Comparison of ENCODE assay signal across 17 cellular contexts in the genomic region with DNA sequence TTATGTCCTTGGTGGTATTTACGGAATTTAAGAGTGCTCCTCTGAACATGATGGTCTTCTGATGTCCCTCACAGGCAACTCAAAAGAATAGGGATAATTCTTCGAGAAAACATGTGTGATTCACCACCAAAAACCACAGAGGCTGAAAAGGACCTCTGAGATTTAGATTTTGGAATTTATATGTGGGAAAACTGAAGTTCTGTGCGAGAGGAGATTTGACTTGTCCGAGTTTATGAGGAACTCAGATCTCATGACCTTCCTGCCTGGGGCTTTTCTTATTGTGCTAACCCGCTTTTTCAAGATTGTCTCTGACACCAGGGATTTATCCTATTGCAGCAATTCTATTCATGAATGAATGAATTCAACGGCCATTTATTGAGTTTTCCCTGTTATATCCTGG.
"Had no signal": no experiment of that assay in that cellular context is flagged by ENCODE, and none has a peak within 500 bp of the region (broad histone marks: within the 10 kb centered on the region; RNA-seq: fewer than 3 reads in every experiment).

No MANE protein-coding gene starts in this region.

- H3K9me3 ChIP-seq: neutrophil, pancreas, psoas muscle, right atrium auricular region, tibial artery had no signal

- H3K27ac ChIP-seq: neutrophil, pancreas, psoas muscle, right atrium auricular region, tibial artery had no signal

- H3K4me3 ChIP-seq: pancreas, psoas muscle, right atrium auricular region, tibial artery had no signal

- H3K27me3 ChIP-seq: neutrophil, pancreas, right atrium auricular region had no signal

- DNase-seq: activated CD8-positive, alpha-beta memory T cell treated with anti-CD3 and anti-CD28 coated beads, Interleukin-2, amount 50 U/mL, for 4 hours; activated naive CD4-positive, alpha-beta T cell treated with anti-CD3 and anti-CD28 coated beads for 36 hours; activated T-cell treated with anti-CD3 and anti-CD28 coated beads, Interleukin-2, amount 50 U/mL, for 4 hours; central memory CD4-positive, alpha-beta T cell; effector memory CD8-positive, alpha-beta T cell; left ventricle myocardium superior; mammary epithelial cell; midbrain; pancreas; psoas muscle; stimulated activated CD4-positive, alpha-beta T cell treated with anti-CD3 and anti-CD28 coated beads, Interleukin-12 subunit alpha, Interleukin-12 subunit beta, amount 100 ng/mL, for 4 hours; stimulated activated CD4-positive, alpha-beta T cell treated with anti-CD3 and anti-CD28 coated beads, Interleukin-4, amount 100 ng/mL, for 4 hours; stimulated activated naive CD8-positive, alpha-beta T cell treated with anti-CD3 and anti-CD28 coated beads, Interleukin-15, Interleukin-2, amounts not matched to agents 100 U/mL and 50 U/mL, for 24 hours; T-helper 9 cell; tibial artery had no signal

- H3K4me1 ChIP-seq: pancreas, tibial artery had no signal

- H3K36me3 ChIP-seq: neutrophil, pancreas, right atrium auricular region, tibial artery had no signal

- ATAC-seq: activated T-cell treated with anti-CD3 and anti-CD28 coated beads, Interleukin-2, amount 50 U/mL, for 4 hours; effector memory CD8-positive, alpha-beta T cell; left ventricle myocardium superior; pancreas; psoas muscle; stimulated activated naive CD8-positive, alpha-beta T cell treated with anti-CD3 and anti-CD28 coated beads, Interleukin-15, Interleukin-2, amounts not matched to agents 100 U/mL and 50 U/mL, for 24 hours had no signal
